Comparison of ENCODE assay signal across 19 cellular contexts in the genomic region with DNA sequence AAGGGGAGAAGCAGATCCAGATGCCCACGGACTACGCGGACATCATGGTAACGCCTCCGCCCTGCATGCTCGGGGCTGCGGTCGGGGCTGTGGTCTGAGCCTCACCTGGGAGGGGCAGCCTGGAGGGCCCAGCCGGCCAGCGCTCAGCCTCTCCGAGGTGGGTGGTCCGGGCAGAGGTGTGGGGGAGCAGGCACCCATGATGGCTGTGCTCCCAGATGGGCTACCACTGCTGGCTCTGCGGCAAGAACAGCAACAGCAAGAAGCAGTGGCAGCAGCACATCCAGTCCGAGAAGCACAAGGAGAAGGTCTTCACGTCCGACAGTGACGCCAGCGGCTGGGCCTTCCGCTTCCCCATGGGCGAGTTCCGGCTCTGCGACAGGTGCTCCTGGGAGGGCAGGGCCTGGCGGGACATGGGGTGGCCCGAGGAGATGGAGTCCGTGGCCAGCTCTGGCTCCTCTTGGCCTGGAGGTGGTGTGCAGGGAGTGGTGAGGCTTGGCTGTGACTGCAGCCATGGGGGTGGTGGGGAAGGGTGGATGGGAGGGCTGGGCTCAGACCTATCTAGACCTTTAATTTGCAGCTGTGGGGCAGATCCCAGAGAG. TPM values are rescaled to one million over a fixed set of nuclear protein-coding genes. Genes with fewer than 3 reads are reported as not detected.
DNase-seq lines count a peak whose midpoint lies in the region; ATAC-seq, FAIRE-seq and TF ChIP-seq lines count a peak whose summit lies in the region.
"Had no signal": no experiment of that assay in that cellular context is flagged by ENCODE, and none has a peak within 500 bp of the region (broad histone marks: within the 10 kb centered on the region; RNA-seq: fewer than 3 reads in every experiment).

No MANE protein-coding gene starts in this region.

- peaks cover 2% of the 10 kb centered on the region for H3K4me1 ChIP-seq in IMR-90 (ENCODE audit: control insufficient read depth, insufficient read depth, low read length)
- H3K4me1 ChIP-seq in GM12878 (ENCODE audit: control insufficient read depth, insufficient read depth, low read length) = no peaks in the 10 kb centered on the region
- peaks cover 2 to 14% of the 10 kb centered on the region in 2 donors for H3K4me1 ChIP-seq in neuronal stem cell (ENCODE audit: control insufficient read depth in 2 of 2, insufficient read depth in 1 of 2, low read depth in 1 of 2, low read length in 2 of 2)
- no peaks in the 10 kb centered on the region for H3K4me1 ChIP-seq in spleen
- H3K4me1 ChIP-seq in stomach = no peaks in the 10 kb centered on the region

- no peak overlapping the region for H2BK20ac ChIP-seq in IMR-90 (ENCODE audit: low read depth, low read length)

- BruUV-seq in Calu3 (replicated peaks; lab: Mats Ljungman, UMichigan) (TSS peak; percentile 27), IMR-90 (replicated peaks; lab: Mats Ljungman, UMichigan) (no TSS peak), GM12878 (replicated peaks; lab: Mats Ljungman, UMichigan) (no TSS peak)

- no peak overlapping the region for H3K18ac ChIP-seq in IMR-90 (ENCODE audit: low read depth, low read length)
- peak overlapping the region; percentile 64 for H3K18ac ChIP-seq in neuronal stem cell (ENCODE audit: low read length)

- no peak for TF ChIP-seq POLR2A in IMR-90 (IDR thresholded peaks at IDR 0.05; ENCODE audit: low read depth, low read length)
- TF ChIP-seq POLR2A in GM12878 (IDR thresholded peaks at IDR 0.05; ENCODE audit: low read depth, low read length) = peak; percentile 40
- TF ChIP-seq POLR2A in spleen (IDR thresholded peaks at IDR 0.05) = no peak
- TF ChIP-seq POLR2A in stomach (IDR thresholded peaks at IDR 0.05) = no peak

- H3K79me1 ChIP-seq in IMR-90 (ENCODE audit: low read depth in 1 of 2, low read length in 2 of 2) = peaks cover 4 to 32% of the 10 kb centered on the region in 2 experiments; a peak in 2 of 4 replicates
- peaks cover 6% of the 10 kb centered on the region for H3K79me1 ChIP-seq in neuronal stem cell (ENCODE audit: low read depth, low read length)

- H3K14ac ChIP-seq in IMR-90 (replicated peaks; ENCODE audit: low read depth, low read length) (no peak overlapping the region), neuronal stem cell (ENCODE audit: low read length) (no peak overlapping the region)

- TF ChIP-seq CTCF in Calu3 (IDR thresholded peaks at IDR 0.05; ENCODE audit: unreplicated experiment) (no peak), IMR-90 (conservative IDR thresholded peaks at IDR 0.05; ENCODE audit: low read depth, low read length) (no peak), GM12878 (IDR thresholded peaks at IDR 0.05 in 2 of 3, conservative IDR thresholded peaks at IDR 0.05 in 1 of 3; ENCODE audit: control insufficient read depth in 2 of 3, extremely low read depth in 1 of 3, insufficient read depth in 1 of 3, low read depth in 3 of 3, low read length in 3 of 3) (no peak), spleen (IDR thresholded peaks at IDR 0.05 in 8 of 11, conservative IDR thresholded peaks at IDR 0.05 in 3 of 11) (no peak), stomach (IDR thresholded peaks at IDR 0.05) (no peak)

- H4K5ac ChIP-seq in IMR-90 (ENCODE audit: low read depth, low read length) = no peak overlapping the region

- H3K9me3 Mint-ChIP-seq in Calu3 (ENCODE audit: low read depth, unreplicated experiment) = no peaks in the 10 kb centered on the region

- no peaks in the 10 kb centered on the region for H3K27me3 Mint-ChIP-seq in Calu3 (ENCODE audit: unreplicated experiment)
- H3K27me3 Mint-ChIP-seq: CD4-positive, alpha-beta memory T cell had no signal

- H3K36me3 ChIP-seq in IMR-90 (ENCODE audit: control insufficient read depth, insufficient read depth, low read length) (peaks cover 77% of the 10 kb centered on the region), GM12878 (ENCODE audit: control insufficient read depth in 2 of 2, insufficient read depth in 2 of 2, low read length in 1 of 2) (peaks cover 3 to 28% of the 10 kb centered on the region in 2 experiments; a peak in 3 of 4 replicates), neuronal stem cell (replicated peaks in 1 of 2; ENCODE audit: control insufficient read depth in 2 of 2, insufficient read depth in 2 of 2, low read length in 2 of 2) (peaks cover 44 to 79% of the 10 kb centered on the region in 2 donors), spleen (peaks cover 4 to 82% (median 63%) of the 10 kb centered on the region in 6 donors), stomach (peaks cover 52 to 85% (median 79%) of the 10 kb centered on the region in 4 donors)

- no peak overlapping the region for H4K91ac ChIP-seq in IMR-90 (ENCODE audit: insufficient read depth, low read depth, low read length)
- H4K91ac ChIP-seq in neuronal stem cell (ENCODE audit: low read depth, low read length, poor library complexity) = no peak overlapping the region

- no peak overlapping the region for H2BK12ac ChIP-seq in neuronal stem cell (ENCODE audit: low read length)

- H4K8ac ChIP-seq in IMR-90 (ENCODE audit: low read depth in 2 of 2, low read length in 2 of 2) (no peak overlapping the region), neuronal stem cell (ENCODE audit: low read depth, low read length) (peak overlapping the region; percentile 65)

- H3K9ac ChIP-seq in IMR-90 (ENCODE audit: low read depth, low read length) = no peak overlapping the region
- H3K9ac ChIP-seq in GM12878 (ENCODE audit: control insufficient read depth, insufficient read depth, low read length) = no peak overlapping the region
- H3K9ac ChIP-seq in neuronal stem cell (ENCODE audit: low read depth, low read length, poor library complexity) = no peak overlapping the region
- H3K9ac ChIP-seq: GM23248 had no signal

- peak overlapping the region; percentile 70 for H2AK9ac ChIP-seq in IMR-90 (replicated peaks; ENCODE audit: low read depth, low read length, poor library complexity)

- no peak for DNase-seq in Calu3
- DNase-seq in IMR-90 = no peak
- DNase-seq in GM12878 (ENCODE audit: low read depth, low spot score) = no peak
- DNase-seq in neuronal stem cell (ENCODE audit: low spot score) = no peak
- DNase-seq in spleen = no peak
- DNase-seq in stomach = no peak
- no peak for DNase-seq in glomerular visceral epithelial cell (ENCODE audit: extremely low spot score)
- DNase-seq: C1 segment of cervical spinal cord; CD4-positive, alpha-beta memory T cell; COR-L47; DMS53; DMS79 treated with DMSO at 0.1 percent for 48 hours; GF-D8; GM23248; H7; HCEC 1CT had no signal

- H3K36me3 Mint-ChIP-seq in Calu3 (ENCODE audit: insufficient read depth, unreplicated experiment) = peaks cover 43% of the 10 kb centered on the region

- RAD21 ChIA-PET in GM12878 (lab: Charles Lee; ENCODE audit: unreplicated experiment) = no interaction called here

- H4K20me1 ChIP-seq in IMR-90 (ENCODE audit: insufficient read depth, low read length) = peaks cover 19% of the 10 kb centered on the region; the same call in 1 of the 2 replicates
- no peaks in the 10 kb centered on the region for H4K20me1 ChIP-seq in GM12878 (ENCODE audit: control insufficient read depth, insufficient read depth)

- H3K23ac ChIP-seq in IMR-90 (ENCODE audit: low read depth, low read length) (no peak overlapping the region), neuronal stem cell (ENCODE audit: low read depth, low read length, poor library complexity) (no peak overlapping the region)

- H2AFZ ChIP-seq in IMR-90 (replicated peaks; ENCODE audit: low read length, poor library complexity) = no peak overlapping the region
- no peak overlapping the region for H2AFZ ChIP-seq in GM12878 (ENCODE audit: control insufficient read depth, low read depth, low read length)
- no peak overlapping the region for H2AFZ ChIP-seq in neuronal stem cell (ENCODE audit: low read length)
- H2AFZ ChIP-seq: GM23248 had no signal

- in situ Hi-C loops in IMR-90 (cut with MboI; ENCODE audit: low sequenced_read_pairs) (no loop called here), GM12878 (cut with MboI) (no loop called here)

- no peak for ATAC-seq in IMR-90 (ENCODE audit: low read depth)
- ATAC-seq in GM12878 = no peak

- POLR2A ChIA-PET in IMR-90 (lab: Charles Lee; ENCODE audit: unreplicated experiment) (no interaction called here), GM12878 (lab: Charles Lee) (interaction anchor here (0.5 kb wide), 1 partner anchor 44 kb away, joined by 4 read pairs; no protein-coding TSS in a partner anchor)

- H3K9me3 ChIP-seq in IMR-90 (ENCODE audit: control insufficient read depth, insufficient read depth, low read length) (no peaks in the 10 kb centered on the region; the same call in 1 of the 2 replicates), GM12878 (replicated peaks; ENCODE audit: control insufficient read depth, insufficient read depth, low read length) (no peaks in the 10 kb centered on the region), neuronal stem cell (replicated peaks in 1 of 2; ENCODE audit: control insufficient read depth in 2 of 2, insufficient read depth in 1 of 2, low read depth in 1 of 2, low read length in 2 of 2) (no peaks in the 10 kb centered on the region), spleen (no peaks in the 10 kb centered on the region), stomach (no peaks in the 10 kb centered on the region)

- H3K4me1 Mint-ChIP-seq in Calu3 (ENCODE audit: low read depth, unreplicated experiment) = peaks cover 15% of the 10 kb centered on the region

- no peak overlapping the region for H3K4me3 Mint-ChIP-seq in Calu3 (ENCODE audit: low read depth, unreplicated experiment)
- H3K4me3 Mint-ChIP-seq: CD4-positive, alpha-beta memory T cell had no signal

- no peak for FAIRE-seq in GM12878 (lab: Jason Lieb, UNC)
- FAIRE-seq: D721Med, GM12892, H1 had no signal

- H2BK120ac ChIP-seq in IMR-90 (ENCODE audit: low read depth, low read length) (no peak overlapping the region), neuronal stem cell (ENCODE audit: low read depth, low read length) (no peak overlapping the region)

- dilution Hi-C loops in IMR-90 (cut with HindIII; ENCODE audit: low sequenced_read_pairs, unreplicated experiment) = no loop called here

- 0 out of 2 replicates have a peak, but pooled peaks cover 4% of the 10 kb centered on the region for H3K9me1 ChIP-seq in IMR-90 (ENCODE audit: insufficient read depth, low read length)

- no peaks in the 10 kb centered on the region for H3K79me2 ChIP-seq in GM12878 (ENCODE audit: control insufficient read depth, insufficient read depth, low read length)

- no peak for TF ChIP-seq EP300 in GM12878 (IDR thresholded peaks at IDR 0.05; ENCODE audit: borderline replicate concordance in 1 of 2, control insufficient read depth in 1 of 2, low read depth in 2 of 2, low read length in 2 of 2)
- TF ChIP-seq EP300 in stomach (IDR thresholded peaks at IDR 0.05) = no peak

- H2BK5ac ChIP-seq in IMR-90 (ENCODE audit: low read depth, low read length, poor library complexity, severe bottlenecking) (no peak overlapping the region), neuronal stem cell (ENCODE audit: low read length) (no peak overlapping the region)

- 98% methylated on average over 17 of the region's 25 CpGs; no CpG with 5 or more reads in 1 of the 2 experiments for WGBS in IMR-90 (ENCODE audit: extremely low coverage in 2 of 2, insufficient read length in 1 of 2), 2 experiments
- WGBS in GM12878 (ENCODE audit: insufficient coverage, insufficient replicate concordance, low lambda C conversion rate, missing lambda C conversion rate) = 92% methylated on average over 23 of the region's 25 CpGs
- no CpG with 5 or more reads among the region's 25 CpGs for WGBS in neuronal stem cell (ENCODE audit: extremely low coverage in 2 of 2, insufficient read length in 2 of 2, insufficient replicate concordance in 1 of 2), 2 donors
- 95 to 96% (median 96%) methylated on average over 24 to 25 of the region's 25 CpGs for WGBS in spleen, 5 donors
- WGBS in stomach, 5 donors = 90 to 95% (median 92%) methylated on average over 9 to 25 of the region's 25 CpGs

- intact Hi-C loops in Calu3 (cut with micrococcal nuclease; ENCODE audit: unreplicated experiment) (no loop called here), IMR-90 (cut with micrococcal nuclease) (no loop called here), GM12878 (cut with micrococcal nuclease; ENCODE audit: unreplicated experiment) (no loop called here), spleen (cut with DNase I; ENCODE audit: low total_unique reads) (no loop called here), stomach (cut with DNase I; ENCODE audit: low total_unique reads) (no loop called here)

- H3K56ac ChIP-seq in IMR-90 (ENCODE audit: extremely low read depth, insufficient read depth, low read length) = no peak overlapping the region

- no peak for TF ChIP-seq RAD21 in IMR-90 (IDR thresholded peaks at IDR 0.05; ENCODE audit: low read length)
- TF ChIP-seq RAD21 in GM12878 (IDR thresholded peaks at IDR 0.05; ENCODE audit: insufficient read depth, low read depth, low read length) = no peak

- H2AK5ac ChIP-seq in IMR-90 (ENCODE audit: low read depth, low read length) (no peak overlapping the region), neuronal stem cell (ENCODE audit: low read depth, low read length) (no peak overlapping the region)

- H3K4ac ChIP-seq in IMR-90 (ENCODE audit: low read depth, low read length) (no peak overlapping the region), neuronal stem cell (ENCODE audit: low read length) (no peak overlapping the region)

- CTCF ChIA-PET in Calu3 (lab: Charles Lee) = no interaction called here
- CTCF ChIA-PET in IMR-90 (lab: Yijun Ruan, JAX) = no interaction called here
- CTCF ChIA-PET in GM12878 (lab: Yijun Ruan, JAX) = no interaction called here

- no peak overlapping the region for H3K27ac Mint-ChIP-seq in Calu3 (ENCODE audit: unreplicated experiment)

- H3K27me3 ChIP-seq in IMR-90 (ENCODE audit: control insufficient read depth, insufficient read depth, low read length) (no peaks in the 10 kb centered on the region), GM12878 (replicated peaks in 1 of 2; ENCODE audit: control insufficient read depth in 2 of 2, insufficient read depth in 2 of 2, low read length in 1 of 2) (no peaks in the 10 kb centered on the region), neuronal stem cell (ENCODE audit: control insufficient read depth in 3 of 3, insufficient read depth in 3 of 3, low read depth in 1 of 3, low read length in 3 of 3) (no peaks in the 10 kb centered on the region), spleen (replicated peaks in 1 of 7) (no peaks in the 10 kb centered on the region), stomach (no peaks in the 10 kb centered on the region)

- H3K4me3 ChIP-seq in IMR-90 (ENCODE audit: insufficient read depth, low read depth, low read length) (no peak overlapping the region), GM12878 (no peak overlapping the region), neuronal stem cell (ENCODE audit: low read length in 2 of 2) (no peak overlapping the region), spleen (no peak overlapping the region), stomach (no peak overlapping the region)
- H3K4me3 ChIP-seq: GM23248 had no signal

- SMC1A ChIA-PET in GM12878 (lab: Charles Lee; ENCODE audit: uncharacterized antibody, unreplicated experiment) = no interaction called here

- no peak overlapping the region for H3K27ac ChIP-seq in IMR-90 (ENCODE audit: insufficient read depth, low read length)
- H3K27ac ChIP-seq in GM12878 (ENCODE audit: control insufficient read depth, insufficient read depth) = no peak overlapping the region
- H3K27ac ChIP-seq in neuronal stem cell (replicated peaks; ENCODE audit: low read length) = no peak overlapping the region
- H3K27ac ChIP-seq in spleen = no peak overlapping the region
- no peak overlapping the region for H3K27ac ChIP-seq in stomach
- H3K27ac ChIP-seq: GM23248 had no signal

- H3K4me2 ChIP-seq in IMR-90 (ENCODE audit: low read depth, low read length) (no peak overlapping the region), GM12878 (ENCODE audit: control insufficient read depth, insufficient read depth) (no peak overlapping the region), neuronal stem cell (ENCODE audit: insufficient read depth, low read length, poor library complexity, severe bottlenecking) (no peak overlapping the region)

- no peak overlapping the region for H2BK15ac ChIP-seq in IMR-90 (ENCODE audit: low read depth, low read length)
- H2BK15ac ChIP-seq in neuronal stem cell (ENCODE audit: low read length) = no peak overlapping the region

RNA-seq across cellular contexts. Expression of gene TEF, which starts 25.2 kb away (rescaled TPM):
- 4.6 and 6.3 TPM in 2 replicates for total RNA-seq in Calu3 (2022)
- total RNA-seq in IMR-90 (2012; rRNA removed) = 5.6 and 6.1 TPM in 2 replicates
- 11.6 and 14.4 TPM in 2 replicates for polyA plus RNA-seq in IMR-90 (2012; rRNA removed)
- polyA plus RNA-seq in IMR-90 (2012; cell fraction: cytosol; rRNA removed) = 4.4 and 5.7 TPM in 2 replicates
- 4.7 and 8.8 TPM in 2 replicates for polyA plus RNA-seq in IMR-90 (2012; cell fraction: nucleus; rRNA removed; ENCODE audit: low replicate concordance)
- total RNA-seq in GM12878 (2013; cell fraction: nucleolus; rRNA removed) = 1.7 TPM in 2 replicates
- total RNA-seq in GM12878 (2014; rRNA removed) = 3.1 and 3.6 TPM in 2 replicates
- 1.7 and 2.0 TPM in 2 replicates for total RNA-seq in GM12878 (2014; rRNA removed; fragmentation: Illumina TruSeq; extraction: Trizol)
- 4.9 and 5.8 TPM in 2 replicates for total RNA-seq in GM12878 (2021)
- 1.4 TPM for polyA plus RNA-seq in GM12878 (2011; ENCODE audit: low read depth)
- polyA plus RNA-seq in GM12878 (2011; rRNA removed) = 1.6 and 4.4 TPM in 2 replicates
- 2.8 and 4.0 TPM in 2 replicates for polyA plus RNA-seq in GM12878 (2011; cell fraction: cytosol; rRNA removed)
- 3.2 and 4.9 TPM in 2 replicates for polyA plus RNA-seq in GM12878 (2011; cell fraction: nucleus; rRNA removed)
- 1.9 and 2.2 TPM in 2 replicates for polyA plus RNA-seq in GM12878 (2012)
- polyA plus RNA-seq in GM12878 (2014; fragmentation: Illumina TruSeq; extraction: Trizol) = 2.2 and 4.1 TPM in 2 replicates
- polyA plus RNA-seq in GM12878 (2014; fragmentation: Nextera tagmentation; extraction: Ambion mirVana) = under 1 TPM; 0.23 to 0.27 TPM
- 3.3 and 3.6 TPM in 2 replicates for polyA plus RNA-seq in GM12878 (2014; rRNA removed)
- 1 to 10 TPM; 2.4 to 3.0 TPM for polyA plus RNA-seq in GM12878 (2016; fragmentation: Nextera tagmentation; extraction: Ambion mirVana)
- polyA minus RNA-seq in GM12878 (2011; rRNA and poly(A)+ RNA removed) = 4.1 and 4.2 TPM in 2 replicates
- 1.2 and 2.4 TPM in 2 replicates for polyA minus RNA-seq in GM12878 (2011; cell fraction: cytosol; rRNA and poly(A)+ RNA removed)
- polyA minus RNA-seq in GM12878 (2011; cell fraction: nucleus; rRNA and poly(A)+ RNA removed) = 0.73 and 6.4 TPM in 2 replicates
- 15.1 TPM for polyA plus RNA-seq in neuronal stem cell (2013, experiment 1 of 2)
- 15.8 TPM for polyA plus RNA-seq in neuronal stem cell (2013, experiment 2 of 2)
- total RNA-seq in spleen = 10 to 100 TPM in 6 of 7 donors, 1 to 10 TPM in 1; 7.6 to 29.9 (median 13.6) TPM
- polyA plus RNA-seq in spleen = 1 to 10 TPM; 2.2 to 7.6 (median 3.0) TPM
- 10 to 100 TPM in 3 of 5 donors, 1 to 10 TPM in 2; 7.0 to 29.1 (median 19.3) TPM for total RNA-seq in stomach
- 10 to 100 TPM in 1 of 3 donors, 1 to 10 TPM in 2; 6.7 to 12.2 (median 8.2) TPM for polyA plus RNA-seq in stomach

RNA-seq across cellular contexts. Expression of gene ZC3H7B, which starts 55.2 kb away (rescaled TPM):
- total RNA-seq in Calu3 (2022) (53.3 and 53.5 TPM in 2 replicates), IMR-90 (2012; rRNA removed) (35.6 and 37.6 TPM in 2 replicates), GM12878 (2014; rRNA removed) (30.8 and 37.1 TPM in 2 replicates), GM12878 (2014; rRNA removed; fragmentation: Illumina TruSeq; extraction: Trizol) (21.7 and 23.6 TPM in 2 replicates), GM12878 (2021) (50.0 and 52.3 TPM in 2 replicates), spleen (10 to 100 TPM; 38.7 to 59.1 (median 53.7) TPM), stomach (10 to 100 TPM in 4 of 5 donors, 1 to 10 TPM in 1; 4.7 to 40.1 (median 29.7) TPM)
- polyA plus RNA-seq in IMR-90 (2012; rRNA removed) (72.3 and 81.6 TPM in 2 replicates), GM12878 (2011; rRNA removed) (10.2 and 21.3 TPM in 2 replicates), GM12878 (2014; fragmentation: Illumina TruSeq; extraction: Trizol) (11.5 and 24.7 TPM in 2 replicates), GM12878 (2014; fragmentation: Nextera tagmentation; extraction: Ambion mirVana) (under 1 TPM; 0.26 to 0.34 TPM), GM12878 (2014; rRNA removed) (39.0 and 47.9 TPM in 2 replicates), GM12878 (2016; fragmentation: Nextera tagmentation; extraction: Ambion mirVana) (1 to 10 TPM; 4.4 to 5.4 TPM), spleen (10 to 100 TPM; 10.5 to 34.2 (median 11.8) TPM), stomach (10 to 100 TPM; 13.5 to 29.0 (median 20.5) TPM)
- polyA plus RNA-seq in IMR-90 (2012; cell fraction: cytosol; rRNA removed) = 45.0 and 67.7 TPM in 2 replicates
- 104 and 165 TPM in 2 replicates for polyA plus RNA-seq in IMR-90 (2012; cell fraction: nucleus; rRNA removed; ENCODE audit: low replicate concordance)
- total RNA-seq in GM12878 (2013; cell fraction: nucleolus; rRNA removed) = 48.7 and 51.1 TPM in 2 replicates
- 10.2 TPM for polyA plus RNA-seq in GM12878 (2011; ENCODE audit: low read depth)
- 18.3 and 25.4 TPM in 2 replicates for polyA plus RNA-seq in GM12878 (2011; cell fraction: cytosol; rRNA removed)
- polyA plus RNA-seq in GM12878 (2011; cell fraction: nucleus; rRNA removed) = 52.6 and 69.5 TPM in 2 replicates
- 21.1 and 24.8 TPM in 2 replicates for polyA plus RNA-seq in GM12878 (2012)
- 18.4 and 31.2 TPM in 2 replicates for polyA minus RNA-seq in GM12878 (2011; rRNA and poly(A)+ RNA removed)
- 13.2 and 14.3 TPM in 2 replicates for polyA minus RNA-seq in GM12878 (2011; cell fraction: cytosol; rRNA and poly(A)+ RNA removed)
- polyA minus RNA-seq in GM12878 (2011; cell fraction: nucleus; rRNA and poly(A)+ RNA removed) = 8.5 and 15.5 TPM in 2 replicates
- 38.6 TPM for polyA plus RNA-seq in neuronal stem cell (2013, experiment 1 of 2)
- 38.4 TPM for polyA plus RNA-seq in neuronal stem cell (2013, experiment 2 of 2)
